In the genomic region with DNA sequence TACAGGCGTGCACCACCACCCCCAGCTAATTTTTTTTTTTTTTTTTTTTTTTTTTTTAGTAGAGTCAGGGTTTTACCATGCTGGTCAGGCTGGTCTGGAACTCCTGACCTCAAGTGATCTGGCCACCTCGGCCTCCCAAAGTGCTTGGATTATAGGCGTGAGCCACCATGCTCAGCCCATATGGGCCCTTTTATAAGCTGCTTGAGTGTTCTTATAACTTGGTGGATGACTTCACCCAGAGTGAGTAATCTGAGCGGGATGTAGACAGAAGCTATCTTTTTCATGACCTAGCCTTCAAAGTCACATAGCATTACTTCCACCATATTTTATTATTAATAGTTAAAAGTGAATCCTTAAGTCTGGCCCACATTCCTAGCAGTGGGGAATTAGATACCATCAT, we compare ENCODE assay signal across 1 cellular context.
TF ChIP-seq lines count a peak whose summit lies in the region.

No MANE protein-coding gene starts in this region.

TF ChIP-seq in IMR-90, 13 proteins besides CTCF, POLR2A, EP300 and RAD21:
- TF ChIP-seq MAFK (IDR thresholded peaks at IDR 0.05; ENCODE audit: low read depth, low read length) = no peak
- no peak for TF ChIP-seq RCOR1 (IDR thresholded peaks at IDR 0.05; ENCODE audit: insufficient replicate concordance, low read length)
- TF ChIP-seq, protein P1, sequence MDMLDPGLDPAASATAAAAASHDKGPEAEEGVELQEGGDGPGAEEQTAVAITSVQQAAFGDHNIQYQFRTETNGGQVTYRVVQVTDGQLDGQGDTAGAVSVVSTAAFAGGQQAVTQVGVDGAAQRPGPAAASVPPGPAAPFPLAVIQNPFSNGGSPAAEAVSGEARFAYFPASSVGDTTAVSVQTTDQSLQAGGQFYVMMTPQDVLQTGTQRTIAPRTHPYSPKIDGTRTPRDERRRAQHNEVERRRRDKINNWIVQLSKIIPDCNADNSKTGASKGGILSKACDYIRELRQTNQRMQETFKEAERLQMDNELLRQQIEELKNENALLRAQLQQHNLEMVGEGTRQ (IDR thresholded peaks at IDR 0.05; ENCODE audit: low read depth, low read length) = no peak
- TF ChIP-seq NFE2L2 (IDR thresholded peaks at IDR 0.05; ENCODE audit: low read depth, low read length) = no peak
- no peak for TF ChIP-seq SMC3 (IDR thresholded peaks at IDR 0.05; ENCODE audit: low read depth, low read length)
- TF ChIP-seq ELK1 (IDR thresholded peaks at IDR 0.05; ENCODE audit: borderline replicate concordance, low read depth, low read length) = no peak
- no peak for TF ChIP-seq FOS (IDR thresholded peaks at IDR 0.05; ENCODE audit: low read depth, low read length)
- TF ChIP-seq BHLHE40 (IDR thresholded peaks at IDR 0.05; ENCODE audit: low read depth, low read length) = no peak
- TF ChIP-seq CHD1 (IDR thresholded peaks at IDR 0.05; ENCODE audit: low read depth, low read length) = no peak
- no peak for TF ChIP-seq MAZ (IDR thresholded peaks at IDR 0.05; ENCODE audit: borderline replicate concordance, low read depth, low read length)
- TF ChIP-seq MXI1 (IDR thresholded peaks at IDR 0.05; ENCODE audit: borderline replicate concordance, low read depth, low read length) = no peak
- no peak for TF ChIP-seq RFX5 (IDR thresholded peaks at IDR 0.05; ENCODE audit: low read depth, low read length)
- no peak for TF ChIP-seq CEBPB (IDR thresholded peaks at IDR 0.05; ENCODE audit: low read depth, low read length)
